13 cellular contexts compared by ENCODE assay signal in genomic region chr7:154789404-154789803, GRCh38.
A peak's percentile ranks its signal among the peaks of the same experiment; 100 is the strongest.
DNase-seq lines count a peak whose midpoint lies in the region; ATAC-seq and TF ChIP-seq lines count a peak whose summit lies in the region.
"Had no signal": no experiment of that assay in that cellular context is flagged by ENCODE, and none has a peak within 500 bp of the region (broad histone marks: within the 10 kb centered on the region; RNA-seq: fewer than 3 reads in every experiment).

No MANE protein-coding gene starts in this region.

- no peaks in the 10 kb centered on the region for H3F3A ChIP-seq in MM.1S (ENCODE audit: insufficient read depth, low read length)

- H3K27ac ChIP-seq in HEK293 (ENCODE audit: extremely low read depth, low read depth, low read length) (no peak overlapping the region), MM.1S (ENCODE audit: low read length) (no peak overlapping the region)
- H3K27ac ChIP-seq: breast epithelium, tibial artery had no signal

- intact Hi-C loops in Right ventricle myocardium inferior (cut with DNase I) = no loop called here

- no peaks in the 10 kb centered on the region for H3K79me2 ChIP-seq in MM.1S (ENCODE audit: low read length)

- no peaks in the 10 kb centered on the region for H3K9me2 ChIP-seq in MM.1S (replicated peaks; ENCODE audit: insufficient read depth, low read length)

- no peak for ATAC-seq in Right ventricle myocardium inferior
- ATAC-seq: CD8-positive, alpha-beta T cell had no signal

- CTCF ChIA-PET in HEK293 (lab: Yijun Ruan, JAX) = interaction anchor here (0.6 kb wide), 1 partner anchor 163 kb away, joined by 4 read pairs; no protein-coding TSS in a partner anchor

- H3K4me3 ChIP-seq in HEK293 (ENCODE audit: low read depth, low read length) = no peak overlapping the region
- no peak overlapping the region for H3K4me3 ChIP-seq in kidney epithelial cell (ENCODE audit: low read depth, low read length)
- no peak overlapping the region for H3K4me3 ChIP-seq in MM.1S (ENCODE audit: low read length)
- H3K4me3 ChIP-seq: breast epithelium, tibial artery had no signal

- DNase-seq in Ammon's horn (ENCODE audit: low spot score) = peak; percentile 90
- peak; percentile 55 for DNase-seq in RKO (ENCODE audit: low spot score)
- DNase-seq in kidney epithelial cell (ENCODE audit: low read depth) = no peak
- DNase-seq in A172 (ENCODE audit: low spot score) = no peak
- DNase-seq in MM.1S = no peak
- no peak for DNase-seq in NCI-H2107 treated with DMSO at 0.1 percent for 48 hours (lab: John Stamatoyannopoulos, UW; ENCODE audit: unreplicated experiment)
- no peak for DNase-seq in Right ventricle myocardium inferior (ENCODE audit: missing footprints)
- DNase-seq: CD8-positive, alpha-beta T cell; foreskin fibroblast; stimulated activated CD4-positive, alpha-beta T cell treated with anti-CD3 and anti-CD28 coated beads, Interleukin-1b, Interleukin-23, amount 100 ng/mL, for 48 hours; tibial artery had no signal

- TF ChIP-seq CTCF in HEK293 (tag by site-specific recombination; IDR thresholded peaks at IDR 0.05) (no peak), kidney epithelial cell (IDR thresholded peaks at IDR 0.05; ENCODE audit: insufficient read depth, low read length, poor library complexity, severe bottlenecking) (peak; percentile 39), MM.1S (IDR thresholded peaks at IDR 0.05; ENCODE audit: low read length) (no peak)

- H3K9ac ChIP-seq in MM.1S (ENCODE audit: low read length) = no peak overlapping the region

- H3K4me1 ChIP-seq in HEK293 (ENCODE audit: control insufficient read depth, insufficient read depth, low read length) (no peaks in the 10 kb centered on the region), MM.1S (ENCODE audit: low read length) (no peaks in the 10 kb centered on the region)
- H3K4me1 ChIP-seq: breast epithelium, tibial artery had no signal

- peaks cover 4% of the 10 kb centered on the region for H3K27me3 ChIP-seq in kidney epithelial cell (ENCODE audit: control insufficient read depth, insufficient read depth, low read length)
- H3K27me3 ChIP-seq in MM.1S (replicated peaks; ENCODE audit: insufficient read depth, low read length) = peaks cover 4% of the 10 kb centered on the region; the same call in 1 of the 2 replicates

- H3K9me3 ChIP-seq in HEK293 (ENCODE audit: control insufficient read depth, insufficient read depth, low read depth, low read length) = no peaks in the 10 kb centered on the region
- H3K9me3 ChIP-seq in MM.1S (replicated peaks; ENCODE audit: insufficient read depth, low read length) = no peaks in the 10 kb centered on the region

- H4K20me1 ChIP-seq in MM.1S (ENCODE audit: insufficient read depth, low read length) = no peaks in the 10 kb centered on the region

- POLR2A ChIA-PET in HEK293 (lab: Yijun Ruan, JAX) = no interaction called here

- no peak overlapping the region for H3K4me2 ChIP-seq in MM.1S (ENCODE audit: low read depth, low read length)

- H2AFZ ChIP-seq in MM.1S (ENCODE audit: low read length) = no peak overlapping the region

- H3K36me3 ChIP-seq in HEK293 (ENCODE audit: control insufficient read depth in 2 of 2, insufficient read depth in 1 of 2, low read length in 2 of 2) (no peaks in the 10 kb centered on the region), kidney epithelial cell (ENCODE audit: control insufficient read depth, insufficient read depth, low read length) (no peaks in the 10 kb centered on the region), MM.1S (replicated peaks; ENCODE audit: insufficient read depth, low read length) (no peaks in the 10 kb centered on the region)
- H3K36me3 ChIP-seq: breast epithelium, tibial artery had no signal

TF ChIP-seq in HEK293, 187 proteins besides CTCF, POLR2A, EP300 and RAD21:
- TF ChIP-seq RBAK (tag by site-specific recombination; IDR thresholded peaks at IDR 0.05) = no peak
- 0 out of 2 replicates have a peak, but pooled peaks have one; percentile 5 for TF ChIP-seq ZNF654 (tag by site-specific recombination; IDR thresholded peaks at IDR 0.05; ENCODE audit: low read depth)

Comparison
In these comparisons a context has a peak if more than half of its experiments do, and no peak if none do; other contexts are left out.
1. DNase-seq: peak in Ammon's horn (single experiment) and RKO (single experiment); none in kidney epithelial cell (single experiment), A172 (single experiment), MM.1S (single experiment), NCI-H2107 treated with DMSO at 0.1 percent for 48 hours (single experiment) and Right ventricle myocardium inferior (single experiment).